Comparison of ENCODE assay signal across 19 cellular contexts in genomic region chr4:2574863-2575262, GRCh38. TPM values are rescaled to one million over a fixed set of nuclear protein-coding genes. Genes with fewer than 3 reads are reported as not detected.
DNase-seq lines count a peak whose midpoint lies in the region; ATAC-seq and TF ChIP-seq lines count a peak whose summit lies in the region.
"Had no signal": no experiment of that assay in that cellular context is flagged by ENCODE, and none has a peak within 500 bp of the region (broad histone marks: within the 10 kb centered on the region; RNA-seq: fewer than 3 reads in every experiment).

No MANE protein-coding gene starts in this region.

- H3K4me3 Mint-ChIP-seq in stimulated activated naive CD8-positive, alpha-beta T cell treated with anti-CD3 and anti-CD28 coated beads, Interleukin-15, Interleukin-2, amounts not matched to agents 100 ng/mL and 50 ng/mL, for 24 hours: no peak overlapping the region
- peak overlapping the region; percentile 1 for H3K4me3 Mint-ChIP-seq in T-helper 17 cell
- H3K4me3 Mint-ChIP-seq: activated B cell treated with CpG ODN at 0.5 μM for 24 hours; activated CD8-positive, alpha-beta T cell treated with anti-CD3 and anti-CD28 coated beads for 36 hours; activated naive CD8-positive, alpha-beta T cell treated with anti-CD3 and anti-CD28 coated beads, Interleukin-2, amount 10 ng/mL, durations not matched to agents 7 days and 5 days; activated T-cell treated with anti-CD3 and anti-CD28 coated beads, Interleukin-2, amount 50 U/mL, for 72 hours; natural killer cell had no signal

- peak overlapping the region; percentile 52 for H3K27ac Mint-ChIP-seq in stimulated activated naive CD8-positive, alpha-beta T cell treated with anti-CD3 and anti-CD28 coated beads, Interleukin-15, Interleukin-2, amounts not matched to agents 100 ng/mL and 50 ng/mL, for 24 hours
- peak overlapping the region; percentile 24 for H3K27ac Mint-ChIP-seq in T-helper 17 cell
- H3K27ac Mint-ChIP-seq: activated B cell treated with CpG ODN at 0.5 μM for 24 hours; activated naive CD8-positive, alpha-beta T cell treated with anti-CD3 and anti-CD28 coated beads, Interleukin-2, amount 10 ng/mL, durations not matched to agents 7 days and 5 days; activated T-cell treated with anti-CD3 and anti-CD28 coated beads, Interleukin-2, amount 50 U/mL, for 72 hours had no signal

- H3K27me3 ChIP-seq in left lung (no peaks in the 10 kb centered on the region), uterus (no peaks in the 10 kb centered on the region), thyroid gland (no peaks in the 10 kb centered on the region)
- H3K27me3 ChIP-seq: dorsolateral prefrontal cortex, esophagus squamous epithelium had no signal

- H3K4me1 ChIP-seq in left lung (peaks cover 0 to 52% of the 10 kb centered on the region in 2 donors), uterus (peaks cover 0 to 3% of the 10 kb centered on the region in 2 donors), thyroid gland (peaks cover 0 to 17% of the 10 kb centered on the region in 2 donors)

- H3K4me3 ChIP-seq in left lung (no peak overlapping the region), uterus (no peak overlapping the region), thyroid gland (replicated peaks in 1 of 3) (no peak overlapping the region)
- H3K4me3 ChIP-seq: dorsolateral prefrontal cortex, esophagus squamous epithelium had no signal

- H3K4me1 Mint-ChIP-seq in stimulated activated naive CD8-positive, alpha-beta T cell treated with anti-CD3 and anti-CD28 coated beads, Interleukin-15, Interleukin-2, amounts not matched to agents 100 ng/mL and 50 ng/mL, for 24 hours (ENCODE audit: low read depth): peaks cover 44% of the 10 kb centered on the region
- peaks cover 43% of the 10 kb centered on the region for H3K4me1 Mint-ChIP-seq in T-helper 17 cell

- no peak for TF ChIP-seq CTCF in left lung (IDR thresholded peaks at IDR 0.05)
- no peak for TF ChIP-seq CTCF in uterus (IDR thresholded peaks at IDR 0.05)
- TF ChIP-seq CTCF in thyroid gland (IDR thresholded peaks at IDR 0.05): no peak

- no peak overlapping the region for H3K27ac ChIP-seq in left lung
- H3K27ac ChIP-seq in uterus: no peak overlapping the region
- H3K27ac ChIP-seq in thyroid gland: no peak overlapping the region
- H3K27ac ChIP-seq: esophagus squamous epithelium had no signal

- no peaks in the 10 kb centered on the region for H3K9me3 ChIP-seq in T-helper 17 cell (ENCODE audit: control insufficient read depth, low read length, poor library complexity, severe bottlenecking)
- H3K9me3 ChIP-seq in left lung: peaks cover 0 to 3% of the 10 kb centered on the region in 2 donors
- H3K9me3 ChIP-seq in uterus: no peaks in the 10 kb centered on the region
- H3K9me3 ChIP-seq in thyroid gland: no peaks in the 10 kb centered on the region
- H3K9me3 ChIP-seq: esophagus squamous epithelium had no signal

- no peaks in the 10 kb centered on the region for H3K36me3 ChIP-seq in left lung
- no peaks in the 10 kb centered on the region for H3K36me3 ChIP-seq in uterus
- H3K36me3 ChIP-seq in thyroid gland: no peaks in the 10 kb centered on the region

- no peaks in the 10 kb centered on the region for H3K27me3 Mint-ChIP-seq in stimulated activated naive CD8-positive, alpha-beta T cell treated with anti-CD3 and anti-CD28 coated beads, Interleukin-15, Interleukin-2, amounts not matched to agents 100 ng/mL and 50 ng/mL, for 24 hours
- no peaks in the 10 kb centered on the region for H3K27me3 Mint-ChIP-seq in T-helper 17 cell
- H3K27me3 Mint-ChIP-seq: activated B cell treated with CpG ODN at 0.5 μM for 24 hours; activated CD8-positive, alpha-beta T cell treated with anti-CD3 and anti-CD28 coated beads for 36 hours; activated naive CD8-positive, alpha-beta T cell treated with anti-CD3 and anti-CD28 coated beads, Interleukin-2, amount 10 ng/mL, durations not matched to agents 7 days and 5 days had no signal

- no peak for DNase-seq in stimulated activated naive CD8-positive, alpha-beta T cell treated with anti-CD3 and anti-CD28 coated beads, Interleukin-15, Interleukin-2, amounts not matched to agents 100 U/mL and 50 U/mL, for 24 hours
- no peak for DNase-seq in T-helper 17 cell
- peak in 1 of 2 donors; percentile 42 for DNase-seq in left lung
- DNase-seq in uterus: no peak
- no peak for DNase-seq in NCI-H1436 treated with DMSO at 0.1 percent for 48 hours (lab: John Stamatoyannopoulos, UW)
- DNase-seq in thyroid gland: no peak
- DNase-seq: activated B cell treated with CpG ODN at 0.5 μM for 24 hours; activated CD8-positive, alpha-beta T cell treated with anti-CD3 and anti-CD28 coated beads for 36 hours; activated naive CD8-positive, alpha-beta T cell treated with anti-CD3 and anti-CD28 coated beads, Interleukin-2, amount 10 ng/mL, durations not matched to agents 7 days and 5 days; activated T-cell treated with anti-CD3 and anti-CD28 coated beads, Interleukin-2, amount 50 U/mL, for 72 hours; DND-41; dorsolateral prefrontal cortex; esophagus squamous epithelium; natural killer cell; NCI-H1092 treated with DMSO at 0.1 percent for 48 hours; NCI-H69; stimulated activated naive CD4-positive, alpha-beta T cell treated with Interleukin-2 at 50 U/mL for 16 hours had no signal

- TF ChIP-seq POLR2A in uterus (IDR thresholded peaks at IDR 0.05) (no peak), thyroid gland (IDR thresholded peaks at IDR 0.05) (no peak)

- intact Hi-C loops in left lung (cut with DNase I) (no loop called here), uterus (cut with DNase I; ENCODE audit: low total_unique reads) (no loop called here), thyroid gland (cut with DNase I) (no loop called here)

- peaks cover 3% of the 10 kb centered on the region for H3K9me3 Mint-ChIP-seq in stimulated activated naive CD8-positive, alpha-beta T cell treated with anti-CD3 and anti-CD28 coated beads, Interleukin-15, Interleukin-2, amounts not matched to agents 100 ng/mL and 50 ng/mL, for 24 hours
- H3K9me3 Mint-ChIP-seq: activated B cell treated with CpG ODN at 0.5 μM for 24 hours; activated CD8-positive, alpha-beta T cell treated with anti-CD3 and anti-CD28 coated beads for 36 hours; activated T-cell treated with anti-CD3 and anti-CD28 coated beads, Interleukin-2, amount 50 U/mL, for 72 hours; natural killer cell had no signal

- no peak for ATAC-seq in stimulated activated naive CD8-positive, alpha-beta T cell treated with anti-CD3 and anti-CD28 coated beads, Interleukin-15, Interleukin-2, amounts not matched to agents 100 U/mL and 50 U/mL, for 24 hours
- ATAC-seq in T-helper 17 cell: no peak
- ATAC-seq in left lung: peak; percentile 70
- no peak for ATAC-seq in HG03135 (IDR thresholded peaks at IDR 0.05; ENCODE audit: unreplicated experiment)
- ATAC-seq: activated CD8-positive, alpha-beta T cell treated with anti-CD3 and anti-CD28 coated beads for 36 hours; activated T-cell treated with anti-CD3 and anti-CD28 coated beads, Interleukin-2, amount 50 U/mL, for 72 hours; natural killer cell had no signal

- 90 to 95% methylated on average over 9 of the region's 9 CpGs for WGBS in thyroid gland, 2 donors

- H3K36me3 Mint-ChIP-seq in stimulated activated naive CD8-positive, alpha-beta T cell treated with anti-CD3 and anti-CD28 coated beads, Interleukin-15, Interleukin-2, amounts not matched to agents 100 ng/mL and 50 ng/mL, for 24 hours (ENCODE audit: low read depth): peaks cover 24% of the 10 kb centered on the region
- H3K36me3 Mint-ChIP-seq in T-helper 17 cell (ENCODE audit: low read depth): peaks cover 5% of the 10 kb centered on the region
- H3K36me3 Mint-ChIP-seq: natural killer cell had no signal

RNA-seq across cellular contexts. Expression of gene FAM193A, which starts 38.4 kb away (rescaled TPM):
- 10 to 100 TPM; 34.8 to 39.8 TPM for total RNA-seq in T-helper 17 cell
- 10 to 100 TPM; 22.3 to 25.2 TPM for total RNA-seq in left lung
- 10 to 100 TPM; 17.1 to 51.2 (median 28.1) TPM for total RNA-seq in uterus
- total RNA-seq in thyroid gland: 10 to 100 TPM; 22.4 to 36.7 (median 30.3) TPM
